ENCODE assay signal across 9 cellular contexts in genomic region chr7:15213093-15213492, GRCh38.
"Had no signal": no experiment of that assay in that cellular context is flagged by ENCODE, and none has a peak within 500 bp of the region (broad histone marks: within the 10 kb centered on the region; RNA-seq: fewer than 3 reads in every experiment).

No MANE protein-coding gene starts in this region.

- H3K36me3 ChIP-seq: HAP-1 had no signal

- H3K4me1 ChIP-seq: HAP-1 had no signal

- FAIRE-seq: HTR-8/SVneo, K562 had no signal

- H2AFZ ChIP-seq: GM23248 had no signal

- H3K4me3 ChIP-seq: GM23248, HAP-1, K562 had no signal

- H3K9ac ChIP-seq: GM23248 had no signal

- H3K9me3 ChIP-seq: HAP-1 had no signal

- H3K27ac ChIP-seq: GM23248 had no signal

- DNase-seq: GOT3, H7, IMR-90, Kasumi-1, KG1 had no signal

- ATAC-seq: K562 had no signal
